ENCODE assay signal across 8 cellular contexts in the genomic region with DNA sequence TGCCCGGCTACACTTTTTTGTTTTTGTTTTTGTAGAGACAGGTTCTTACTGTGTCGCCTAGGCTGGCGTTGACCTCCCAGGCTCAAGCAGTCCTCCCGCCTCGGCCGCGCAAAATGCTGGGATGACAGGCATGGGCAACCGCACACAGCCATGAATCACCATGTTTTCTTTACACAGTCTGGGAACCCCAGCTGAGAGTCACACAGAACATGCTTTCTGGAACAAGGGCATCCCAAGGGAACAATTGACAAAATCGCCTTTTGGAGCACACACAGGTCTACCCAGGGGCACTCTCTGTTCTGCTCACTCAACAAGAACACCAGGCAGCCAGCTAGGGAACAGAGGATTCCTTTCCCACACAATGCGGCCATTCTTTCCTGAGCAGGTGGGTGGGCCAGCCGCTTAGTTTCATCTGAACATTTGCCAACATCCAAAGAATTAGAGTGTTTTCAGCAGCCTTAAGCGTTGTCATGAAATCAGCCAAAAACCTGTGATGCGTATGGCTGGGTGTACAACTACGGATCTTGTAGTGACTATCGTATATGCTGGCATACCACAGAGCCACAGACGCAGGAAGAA. TPM values are rescaled to one million over a fixed set of nuclear protein-coding genes. Genes with fewer than 3 reads are reported as not detected.
DNase-seq lines count a peak whose midpoint lies in the region; ATAC-seq and TF ChIP-seq lines count a peak whose summit lies in the region.

No MANE protein-coding gene starts in this region.

- peaks cover 33% of the 10 kb centered on the region; the same call in 1 of the 2 replicates for H3K79me2 ChIP-seq in H9 (ENCODE audit: insufficient read depth, low read length)

- H2BK120ac ChIP-seq in H9 (ENCODE audit: low read depth, low read length, poor library complexity, severe bottlenecking): no peak overlapping the region

- DNase-seq in H9 (no peak), T1000 (lab: John Stamatoyannopoulos, UW) (peak; percentile 16), heart right ventricle (peak; percentile 22 to 25), stomach (no peak), RWPE1 (ENCODE audit: low spot score) (no peak), germinal center (ENCODE audit: low spot score) (no peak)
- DNase-seq in stimulated activated effector memory CD8-positive, alpha-beta T cell treated with anti-CD3 and anti-CD28 coated beads, Interleukin-12 subunit alpha, Interleukin-12 subunit beta, amount 100 ng/mL, for 72 hours (ENCODE audit: low spot score in 2 of 2): no peak

- no peaks in the 10 kb centered on the region for H3K23me2 ChIP-seq in H9 (ENCODE audit: insufficient read length, low read depth, low read length, poor library complexity, severe bottlenecking)

- TF ChIP-seq CTCF in H9 (conservative IDR thresholded peaks at IDR 0.05): no peak
- no peak for TF ChIP-seq CTCF in heart right ventricle (IDR thresholded peaks at IDR 0.05)
- no peak for TF ChIP-seq CTCF in stomach (IDR thresholded peaks at IDR 0.05)
- no peak for TF ChIP-seq CTCF in RWPE1 (conservative IDR thresholded peaks at IDR 0.05; ENCODE audit: low read depth)

- peak overlapping the region; percentile 23 for H3K18ac ChIP-seq in H9 (ENCODE audit: insufficient read length, low read depth, low read length)

- H3K36me3 ChIP-seq in heart right ventricle (no peaks in the 10 kb centered on the region), stomach (no peaks in the 10 kb centered on the region)

- H3K27me3 Mint-ChIP-seq in H9 (ENCODE audit: low read depth): no peaks in the 10 kb centered on the region

- H4K20me1 ChIP-seq in H9 (ENCODE audit: control insufficient read depth, insufficient read depth, insufficient read length): no peaks in the 10 kb centered on the region

- H2BK20ac ChIP-seq in H9 (ENCODE audit: low read depth, low read length, poor library complexity, severe bottlenecking): no peak overlapping the region

- WGBS in H9 (ENCODE audit: extremely low coverage, insufficient read length, low lambda C conversion rate): no CpG with 5 or more reads among the region's 16 CpGs
- WGBS in heart right ventricle, 2 donors: 38 to 56% methylated on average over 16 of the region's 16 CpGs
- 32 to 60% (median 48%) methylated on average over 8 to 16 of the region's 16 CpGs for WGBS in stomach, 5 donors

- no peak overlapping the region for H2AK5ac ChIP-seq in H9 (ENCODE audit: insufficient read length, low read length)

- H3K4me3 ChIP-seq in heart right ventricle (peak overlapping the region in 1 of 10 donors; percentile 9), stomach (no peak overlapping the region)

- intact Hi-C loops in heart right ventricle (cut with DNase I): loop anchor here in 1 of 10 donors (10.0 kb wide), 1 partner anchor 117 kb away; no protein-coding TSS in a partner anchor
- intact Hi-C loops in stomach (cut with DNase I; ENCODE audit: low total_unique reads): no loop called here

- TF ChIP-seq EP300 in stomach (IDR thresholded peaks at IDR 0.05): no peak

- H3K9me3 ChIP-seq in H9 (ENCODE audit: control insufficient read depth, low read depth, low read length) (no peaks in the 10 kb centered on the region), heart right ventricle (no peaks in the 10 kb centered on the region), stomach (no peaks in the 10 kb centered on the region)

- CTCF ChIA-PET in RWPE1 (lab: Yijun Ruan, JAX): no interaction called here

- H3K23ac ChIP-seq in H9 (ENCODE audit: insufficient read length, low read depth, low read length): no peak overlapping the region

- H4K91ac ChIP-seq in H9 (ENCODE audit: insufficient read length, low read depth, low read length): no peak overlapping the region

- H3K4ac ChIP-seq in H9 (ENCODE audit: low read depth, low read length): no peak overlapping the region

- POLR2A ChIA-PET in RWPE1 (lab: Yijun Ruan, JAX; ENCODE audit: low non-redundant PET): no interaction called here

- no peak overlapping the region for H2AFZ ChIP-seq in H9 (ENCODE audit: low read length)

- no peak overlapping the region for H2BK15ac ChIP-seq in H9 (ENCODE audit: low read depth, low read length)

- no peak overlapping the region for H4K5ac ChIP-seq in H9 (ENCODE audit: insufficient read length, low read depth, low read length)

- ATAC-seq in heart right ventricle (peak in 7 of 8 donors; percentile 68 to 92 (median 86)), HG02642 (IDR thresholded peaks at IDR 0.05; ENCODE audit: poor library complexity, unreplicated experiment) (no peak)
- ATAC-seq in stimulated activated effector memory CD8-positive, alpha-beta T cell treated with anti-CD3 and anti-CD28 coated beads, Interleukin-12 subunit alpha, Interleukin-12 subunit beta, amount 100 ng/mL, for 72 hours: no peak

- H3K9me3 Mint-ChIP-seq in H9: peaks cover 2 to 9% of the 10 kb centered on the region in 2 experiments; a peak in 2 of 5 replicates
- H3K9me3 Mint-ChIP-seq in stimulated activated effector memory CD8-positive, alpha-beta T cell treated with anti-CD3 and anti-CD28 coated beads, Interleukin-12 subunit alpha, Interleukin-12 subunit beta, amount 100 ng/mL, for 72 hours: no peaks in the 10 kb centered on the region

- H3K79me1 ChIP-seq in H9 (ENCODE audit: insufficient read depth, low read depth, low read length, poor library complexity, severe bottlenecking): peaks cover 6% of the 10 kb centered on the region

- H3T11ph ChIP-seq in H9 (ENCODE audit: low read length): no peak overlapping the region

- no peak for TF ChIP-seq POLR2A in stomach (IDR thresholded peaks at IDR 0.05)

- no peak overlapping the region for H4K8ac ChIP-seq in H9 (replicated peaks; ENCODE audit: insufficient read length, low read depth, low read length)

- peaks cover 54 to 69% of the 10 kb centered on the region in 2 experiments for H3K4me1 Mint-ChIP-seq in H9
- H3K4me1 Mint-ChIP-seq in stimulated activated effector memory CD8-positive, alpha-beta T cell treated with anti-CD3 and anti-CD28 coated beads, Interleukin-12 subunit alpha, Interleukin-12 subunit beta, amount 100 ng/mL, for 72 hours: peaks cover 53% of the 10 kb centered on the region

- no peak overlapping the region for H3K56ac ChIP-seq in H9 (ENCODE audit: insufficient read length, low read depth, low read length)

- H3K27me3 ChIP-seq in H9 (ENCODE audit: insufficient read depth, low read length) (no peaks in the 10 kb centered on the region), heart right ventricle (no peaks in the 10 kb centered on the region), stomach (no peaks in the 10 kb centered on the region)

- H3K4me2 ChIP-seq in H9 (ENCODE audit: insufficient read depth, insufficient read length, low read length): no peak overlapping the region

- H3K14ac ChIP-seq in H9 (ENCODE audit: insufficient read depth, low read length): no peak overlapping the region

- H3K9ac ChIP-seq in H9 (ENCODE audit: extremely low read depth, insufficient read length, low read length): no peak overlapping the region

- H3K27ac Mint-ChIP-seq in H9: peak overlapping the region; percentile 12 to 94 (median 89)
- no peak overlapping the region for H3K27ac Mint-ChIP-seq in stimulated activated effector memory CD8-positive, alpha-beta T cell treated with anti-CD3 and anti-CD28 coated beads, Interleukin-12 subunit alpha, Interleukin-12 subunit beta, amount 100 ng/mL, for 72 hours

- H3K4me1 ChIP-seq in H9 (ENCODE audit: insufficient read depth, low read length) (peaks cover 13% of the 10 kb centered on the region), heart right ventricle (peaks cover 0 to 65% (median 3%) of the 10 kb centered on the region in 9 donors), stomach (peaks cover 0 to 9% (median 2%) of the 10 kb centered on the region in 4 donors)

- no peak overlapping the region for H2BK12ac ChIP-seq in H9 (ENCODE audit: insufficient read length, low read depth, low read length)

- peaks cover 15 to 50% (median 27%) of the 10 kb centered on the region in 3 experiments for H3K36me3 Mint-ChIP-seq in H9 (ENCODE audit: insufficient read depth in 1 of 3, low read depth in 3 of 3)
- peaks cover 7% of the 10 kb centered on the region for H3K36me3 Mint-ChIP-seq in stimulated activated effector memory CD8-positive, alpha-beta T cell treated with anti-CD3 and anti-CD28 coated beads, Interleukin-12 subunit alpha, Interleukin-12 subunit beta, amount 100 ng/mL, for 72 hours

- H2BK5ac ChIP-seq in H9 (ENCODE audit: insufficient read length, low read length): no peak overlapping the region

- H3K4me3 Mint-ChIP-seq in H9: no peak overlapping the region
- H3K4me3 Mint-ChIP-seq in stimulated activated effector memory CD8-positive, alpha-beta T cell treated with anti-CD3 and anti-CD28 coated beads, Interleukin-12 subunit alpha, Interleukin-12 subunit beta, amount 100 ng/mL, for 72 hours: peak overlapping the region; percentile 19

- H3K27ac ChIP-seq in H9 (ENCODE audit: insufficient read length, low read depth, low read length) (no peak overlapping the region), heart right ventricle (peak overlapping the region in 7 of 10 donors; percentile 7 to 46 (median 40)), stomach (peak overlapping the region in 2 of 5 donors; percentile 32 to 46), RWPE1 (no peak overlapping the region)

RNA-seq across cellular contexts. Expression of gene PRKX, which starts 15.7 kb away (rescaled TPM):
- total RNA-seq in H9 (2021) (98.8 and 108 TPM in 2 replicates), heart right ventricle (10 to 100 TPM in 1 of 10 donors, 1 to 10 TPM in 9; 1.7 to 10.1 (median 3.4) TPM), stomach (10 to 100 TPM in 2 of 5 donors, 1 to 10 TPM in 3; 8.6 to 56.5 (median 9.9) TPM)
- polyA plus RNA-seq in heart right ventricle (1 to 10 TPM; 1.8 to 2.3 TPM), stomach (1 to 10 TPM; 2.4 to 4.3 (median 3.0) TPM)

Comparison
In these comparisons a context has a peak if more than half of its experiments do, and no peak if none do; other contexts are left out.
1. DNase-seq: peak in T1000 (single experiment) and heart right ventricle (2 of 2); none in H9 (single experiment), stimulated activated effector memory CD8-positive, alpha-beta T cell treated with anti-CD3 and anti-CD28 coated beads, Interleukin-12 subunit alpha, Interleukin-12 subunit beta, amount 100 ng/mL, for 72 hours (0 of 2), stomach (single experiment), RWPE1 (single experiment) and germinal center (single experiment).
2. H3K27ac ChIP-seq: peak in heart right ventricle (7 of 10); none in H9 (single experiment) and RWPE1 (single experiment).
3. ATAC-seq: peak in heart right ventricle (7 of 8); none in stimulated activated effector memory CD8-positive, alpha-beta T cell treated with anti-CD3 and anti-CD28 coated beads, Interleukin-12 subunit alpha, Interleukin-12 subunit beta, amount 100 ng/mL, for 72 hours (single experiment) and HG02642 (single experiment).